In genomic region chr5:157343842-157344790, GRCh38 we compare ENCODE assay signal across 15 cellular contexts.
DNase-seq lines count a peak whose midpoint lies in the region; ATAC-seq lines count a peak whose summit lies in the region.
"Had no signal": no experiment of that assay in that cellular context is flagged by ENCODE, and none has a peak within 500 bp of the region (broad histone marks: within the 10 kb centered on the region; RNA-seq: fewer than 3 reads in every experiment).

No MANE protein-coding gene starts in this region.

- no peak overlapping the region for H3K23ac ChIP-seq in trophoblast cell (ENCODE audit: low read length)

- no peak overlapping the region for H4K8ac ChIP-seq in trophoblast cell (ENCODE audit: low read depth, low read length)

- peak overlapping the region in 1 of 3 donors; percentile 17 for H3K4me3 Mint-ChIP-seq in T-cell

- H3K9me3 Mint-ChIP-seq in T-cell: no peaks in the 10 kb centered on the region

- no peaks in the 10 kb centered on the region for H3K27me3 Mint-ChIP-seq in T-cell

- no peaks in the 10 kb centered on the region for H3K79me2 ChIP-seq in trophoblast cell (ENCODE audit: control insufficient read depth, insufficient read depth, low read length, poor library complexity)

- no peak overlapping the region for H3K14ac ChIP-seq in trophoblast cell (ENCODE audit: low read length)

- no peak overlapping the region for H2BK12ac ChIP-seq in trophoblast cell (ENCODE audit: low read length)

- H3K36me3 ChIP-seq in trophoblast cell (ENCODE audit: control insufficient read depth in 1 of 2, insufficient read depth in 2 of 2, low read length in 2 of 2): no peaks in the 10 kb centered on the region

- ATAC-seq in T-cell (replicated peaks in 1 of 4) (peak in 3 of 4 experiments; percentile 37 to 65 (median 43)), HG03097 (IDR thresholded peaks at IDR 0.05; ENCODE audit: low FRiP score, unreplicated experiment) (no peak)
- ATAC-seq: K562 had no signal

- H3K36me3 Mint-ChIP-seq in T-cell: peaks cover 59% of the 10 kb centered on the region

- H3K4me1 Mint-ChIP-seq in T-cell: peaks cover 30 to 32% (median 32%) of the 10 kb centered on the region in 3 donors

- no CpG with 5 or more reads among the region's 14 CpGs for WGBS in trophoblast cell (ENCODE audit: extremely low coverage, insufficient coverage, insufficient read length)

- H3K27ac Mint-ChIP-seq in T-cell: peak overlapping the region; percentile 69 to 71

- H3K9ac ChIP-seq in trophoblast cell (ENCODE audit: low read length): no peak overlapping the region

- no peak overlapping the region for H2BK120ac ChIP-seq in trophoblast cell (ENCODE audit: insufficient read depth, low read length, poor library complexity)

- no peak overlapping the region for H3K18ac ChIP-seq in trophoblast cell (ENCODE audit: low read length)

- no peak overlapping the region for H2AK5ac ChIP-seq in trophoblast cell (ENCODE audit: low read length)

- no peak overlapping the region for H3K4ac ChIP-seq in trophoblast cell (ENCODE audit: low read depth, low read length)

- no peaks in the 10 kb centered on the region for H3K27me3 ChIP-seq in trophoblast cell (ENCODE audit: insufficient read depth, low read length)
- H3K27me3 ChIP-seq: upper lobe of left lung had no signal

- no peak overlapping the region for H3K4me2 ChIP-seq in trophoblast cell (ENCODE audit: low read length)

- H3K4me1 ChIP-seq in trophoblast cell (ENCODE audit: control insufficient read depth in 1 of 2, insufficient read depth in 2 of 2, low read length in 2 of 2): no peaks in the 10 kb centered on the region
- H3K4me1 ChIP-seq: upper lobe of left lung had no signal

- no peak overlapping the region for H3K4me3 ChIP-seq in trophoblast cell (ENCODE audit: low read depth, low read length)
- H3K4me3 ChIP-seq: K562, upper lobe of left lung had no signal

- CTCF ChIA-PET in T-cell (lab: Charles Lee): interaction anchor here in 1 of 2 donors (1.2 to 1.6 kb wide), 3 partner anchors 16 to 399 kb away, joined by 4 read pairs; partner anchors contain the start of gene LSM11

- H3K79me1 ChIP-seq in trophoblast cell (ENCODE audit: low read length): no peaks in the 10 kb centered on the region

- H2AFZ ChIP-seq in trophoblast cell (ENCODE audit: insufficient read depth, low read length, poor library complexity): no peak overlapping the region

- peaks cover 3% of the 10 kb centered on the region for H3K9me3 ChIP-seq in trophoblast cell (ENCODE audit: insufficient read depth, low read depth, low read length)
- H3K9me3 ChIP-seq: upper lobe of left lung had no signal

- no peak overlapping the region for H4K12ac ChIP-seq in trophoblast cell (ENCODE audit: low read depth, low read length)

- no peak overlapping the region for H3K27ac ChIP-seq in trophoblast cell (ENCODE audit: low read depth, low read length)
- H3K27ac ChIP-seq: upper lobe of left lung had no signal

- H2BK5ac ChIP-seq in trophoblast cell (ENCODE audit: low read depth, low read length, poor library complexity): no peak overlapping the region

- DNase-seq in activated CD4-positive, alpha-beta T cell treated with anti-CD3 and anti-CD28 coated beads for 48 hours: peak; percentile 38
- DNase-seq in activated CD4-positive, alpha-beta T cell treated with anti-CD3 and anti-CD28 coated beads for 1 hour: no peak
- DNase-seq in T-cell (peak in 1 of 34 experiments; percentile 9), dermis blood vessel endothelial cell (peak; percentile 2), putamen (ENCODE audit: low spot score) (peak; percentile 58), DMS53 (lab: John Stamatoyannopoulos, UW) (no peak), trophoblast cell (no peak)
- DNase-seq: GF-D8, H7, NCI-H2171, OCI-M1, T1000, upper lobe of left lung had no signal

- H4K91ac ChIP-seq in trophoblast cell (ENCODE audit: low read depth, low read length): no peak overlapping the region

- POLR2A ChIA-PET in T-cell (lab: Charles Lee): interaction anchor here in 1 of 2 donors (0.9 kb wide), 1 partner anchor 8 kb away, joined by 4 read pairs; no protein-coding TSS in a partner anchor

Comparison
In these comparisons a context has a peak if more than half of its experiments do, and no peak if none do; other contexts are left out.
1. DNase-seq: peak in activated CD4-positive, alpha-beta T cell treated with anti-CD3 and anti-CD28 coated beads for 48 hours (single experiment), dermis blood vessel endothelial cell (single experiment) and putamen (single experiment); none in activated CD4-positive, alpha-beta T cell treated with anti-CD3 and anti-CD28 coated beads for 1 hour (single experiment), DMS53 (single experiment) and trophoblast cell (0 of 2).